Comparison of ENCODE assay signal across 16 cellular contexts in genomic region chrX:121322159-121322558, GRCh38.
A peak's percentile ranks its signal among the peaks of the same experiment; 100 is the strongest.
DNase-seq lines count a peak whose midpoint lies in the region; ATAC-seq, FAIRE-seq and TF ChIP-seq lines count a peak whose summit lies in the region.
"Had no signal": no experiment of that assay in that cellular context is flagged by ENCODE, and none has a peak within 500 bp of the region (broad histone marks: within the 10 kb centered on the region; RNA-seq: fewer than 3 reads in every experiment).

No MANE protein-coding gene starts in this region.

- no peak overlapping the region for H3K4me2 ChIP-seq in Karpas-422 (ENCODE audit: low read depth, low read length, poor library complexity, severe bottlenecking)
- no peak overlapping the region for H3K4me2 ChIP-seq in K562 (ENCODE audit: insufficient read depth, low read length)

- H3K27ac ChIP-seq in Karpas-422 (ENCODE audit: low read length) (no peak overlapping the region), K562 (ENCODE audit: extremely low read depth, low read depth, low read length) (no peak overlapping the region), esophagus squamous epithelium (no peak overlapping the region)

- no peak overlapping the region for H2AFZ ChIP-seq in Karpas-422 (ENCODE audit: low read length)
- H2AFZ ChIP-seq in K562 (ENCODE audit: low read depth, low read length): no peak overlapping the region

- no peaks in the 10 kb centered on the region for H3K79me2 ChIP-seq in Karpas-422 (ENCODE audit: low read length)
- H3K79me2 ChIP-seq in K562 (ENCODE audit: control insufficient read depth, insufficient read depth, low read length): no peaks in the 10 kb centered on the region

- no peaks in the 10 kb centered on the region for H3K9me2 ChIP-seq in Karpas-422 (replicated peaks; ENCODE audit: insufficient read depth, low read length)

- no TSS peak for BruUV-seq in K562 (replicated peaks; lab: Mats Ljungman, UMichigan)

- H3K4me3 Mint-ChIP-seq in osteocyte (ENCODE audit: unreplicated experiment): no peak overlapping the region
- H3K4me3 Mint-ChIP-seq: activated T-cell treated with anti-CD3 and anti-CD28 coated beads, Interleukin-2, amount 50 U/mL, for 24 hours; CD8-positive, alpha-beta memory T cell; dendritic cell treated with granulocyte-macrophage colony-stimulating factor and Interleukin-4, amounts not matched to agents 40 ng/mL and 50 ng/mL, for 4 days; stimulated activated naive CD8-positive, alpha-beta T cell treated with anti-CD3 and anti-CD28 coated beads, Interleukin-15, amount 100 ng/mL, for 72 hours; T-helper 2 cell treated with Interferon-gamma antibody and Interleukin-4, amounts not matched to agents 5 μg/mL and 100 μg/mL, for 36 hours had no signal

- no peak overlapping the region for H3K27ac Mint-ChIP-seq in osteocyte (ENCODE audit: unreplicated experiment)
- H3K27ac Mint-ChIP-seq: activated T-cell treated with anti-CD3 and anti-CD28 coated beads, Interleukin-2, amount 50 U/mL, for 24 hours; CD8-positive, alpha-beta memory T cell; dendritic cell treated with granulocyte-macrophage colony-stimulating factor and Interleukin-4, amounts not matched to agents 40 ng/mL and 50 ng/mL, for 4 days; stimulated activated naive CD8-positive, alpha-beta T cell treated with anti-CD3 and anti-CD28 coated beads, Interleukin-15, amount 100 ng/mL, for 72 hours; T-helper 2 cell treated with Interferon-gamma antibody and Interleukin-4, amounts not matched to agents 5 μg/mL and 100 μg/mL, for 36 hours had no signal

- POLR2A ChIA-PET in K562 (lab: Yijun Ruan, JAX): no interaction called here

- peak; percentile 15 for FAIRE-seq in K562 (lab: Jason Lieb, UNC)

- TF ChIP-seq CTCF in K562 (IDR thresholded peaks at IDR 0.05 in 2 of 3, conservative IDR thresholded peaks at IDR 0.05 in 1 of 3; ENCODE audit: insufficient read depth in 2 of 3, low read depth in 1 of 3, low read length in 3 of 3): peak; percentile 10 to 43 (median 31); a peak in 4 of 6 replicates
- TF ChIP-seq CTCF in osteocyte (IDR thresholded peaks at IDR 0.05): peak; percentile 37
- TF ChIP-seq CTCF in lower leg skin (IDR thresholded peaks at IDR 0.05): no peak
- TF ChIP-seq CTCF in esophagus squamous epithelium (IDR thresholded peaks at IDR 0.05): peak in 1 of 6 experiments; percentile 29

- peak; percentile 2 for DNase-seq in NCI-H1694 treated with DMSO at 0.1 percent for 48 hours (lab: John Stamatoyannopoulos, UW)
- no peak for DNase-seq in NCI-H1694 (lab: John Stamatoyannopoulos, UW)
- peak; percentile 50 for DNase-seq in Karpas-422
- DNase-seq in K562 (ENCODE audit: extremely low read depth in 1 of 4, low spot score in 3 of 4): peak; percentile 4 to 15 (median 10)
- DNase-seq in osteocyte (ENCODE audit: extremely low spot score, unreplicated experiment): no peak
- DNase-seq in lower leg skin (ENCODE audit: low spot score in 2 of 2): no peak
- DNase-seq in esophagus squamous epithelium (lab: John Stamatoyannopoulos, UW): no peak
- no peak for DNase-seq in stimulated activated CD4-positive, alpha-beta T cell treated with anti-CD3 and anti-CD28 coated beads, Interleukin-4, amount 100 ng/mL, for 4 hours
- DNase-seq: activated CD4-positive, alpha-beta T cell treated with anti-CD3 and anti-CD28 coated beads for 4 hours; activated T-cell treated with anti-CD3 and anti-CD28 coated beads, Interleukin-2, amount 50 U/mL, for 24 hours; CD8-positive, alpha-beta memory T cell; MV-4-11; NCI-H2227 treated with DMSO at 0.1 percent for 48 hours; stimulated activated naive CD8-positive, alpha-beta T cell treated with anti-CD3 and anti-CD28 coated beads, Interleukin-15, amount 100 ng/mL, for 72 hours had no signal

- WGBS in K562 (ENCODE audit: insufficient coverage, low coverage, missing lambda C conversion rate): 45% methylated on average over 1 of the region's 1 CpG
- WGBS in lower leg skin, 2 donors: 61 to 70% methylated on average over 1 of the region's 1 CpG
- WGBS in esophagus squamous epithelium, 2 donors: 36 to 100% methylated on average over 1 of the region's 1 CpG

- H3K4me3 ChIP-seq in Karpas-422 (ENCODE audit: low read length): no peak overlapping the region
- H3K4me3 ChIP-seq in K562: no peak overlapping the region
- no peak overlapping the region for H3K4me3 ChIP-seq in lower leg skin (ENCODE audit: low read depth, poor library complexity, severe bottlenecking)
- no peak overlapping the region for H3K4me3 ChIP-seq in esophagus squamous epithelium

- TF ChIP-seq RAD21 in K562 (CRISPR knock-in tag; conservative IDR thresholded peaks at IDR 0.05 in 1 of 2, IDR thresholded peaks at IDR 0.05 in 1 of 2): no peak; a peak in 1 of 4 replicates

- H4K20me1 ChIP-seq in Karpas-422 (ENCODE audit: insufficient read depth, low read depth, low read length): no peaks in the 10 kb centered on the region
- no peaks in the 10 kb centered on the region for H4K20me1 ChIP-seq in K562 (replicated peaks; ENCODE audit: control insufficient read depth, insufficient read depth, low read length)

- H3K27me3 Mint-ChIP-seq in osteocyte (ENCODE audit: unreplicated experiment): no peaks in the 10 kb centered on the region
- H3K27me3 Mint-ChIP-seq: dendritic cell treated with granulocyte-macrophage colony-stimulating factor and Interleukin-4, amounts not matched to agents 40 ng/mL and 50 ng/mL, for 4 days; stimulated activated naive CD8-positive, alpha-beta T cell treated with anti-CD3 and anti-CD28 coated beads, Interleukin-15, amount 100 ng/mL, for 72 hours had no signal

- in situ Hi-C loops in K562 (cut with MboI): no loop called here

- no peak overlapping the region for H3K9ac ChIP-seq in Karpas-422 (ENCODE audit: low read length)
- no peak overlapping the region for H3K9ac ChIP-seq in K562 (ENCODE audit: insufficient read depth in 1 of 2, low read depth in 2 of 2, low read length in 2 of 2)

- CTCF ChIA-PET in K562 (lab: Yijun Ruan, JAX; ENCODE audit: low intra/inter-chr PET ratio): no interaction called here

- no peak for TF ChIP-seq EP300 in K562 (IDR thresholded peaks at IDR 0.05; ENCODE audit: low read length)

- no peaks in the 10 kb centered on the region for H3K9me1 ChIP-seq in K562 (ENCODE audit: control insufficient read depth, insufficient read depth, low read length)

- no peaks in the 10 kb centered on the region for H3K9me3 ChIP-seq in Karpas-422 (ENCODE audit: low read length)
- no peaks in the 10 kb centered on the region for H3K9me3 ChIP-seq in K562 (replicated peaks; ENCODE audit: control insufficient read depth, insufficient read depth, low read depth, low read length)
- H3K9me3 ChIP-seq in esophagus squamous epithelium: no peaks in the 10 kb centered on the region

- H3K4me1 Mint-ChIP-seq in osteocyte (ENCODE audit: unreplicated experiment): no peaks in the 10 kb centered on the region
- H3K4me1 Mint-ChIP-seq: CD8-positive, alpha-beta memory T cell; stimulated activated naive CD8-positive, alpha-beta T cell treated with anti-CD3 and anti-CD28 coated beads, Interleukin-15, amount 100 ng/mL, for 72 hours had no signal

- no peaks in the 10 kb centered on the region for H3K36me3 Mint-ChIP-seq in osteocyte (ENCODE audit: unreplicated experiment)
- H3K36me3 Mint-ChIP-seq: CD8-positive, alpha-beta memory T cell had no signal

- no peak; the same call in 2 of the 3 replicates for ATAC-seq in K562
- ATAC-seq: stimulated activated naive CD8-positive, alpha-beta T cell treated with anti-CD3 and anti-CD28 coated beads, Interleukin-15, amount 100 ng/mL, for 72 hours had no signal

- H3K27me3 ChIP-seq in Karpas-422 (ENCODE audit: low read length) (no peaks in the 10 kb centered on the region), K562 (ENCODE audit: control insufficient read depth in 2 of 2, insufficient read depth in 2 of 2, low read length in 2 of 2) (no peaks in the 10 kb centered on the region), esophagus squamous epithelium (no peaks in the 10 kb centered on the region)

- no peaks in the 10 kb centered on the region for H3K4me1 ChIP-seq in Karpas-422 (ENCODE audit: low read length)
- no peaks in the 10 kb centered on the region for H3K4me1 ChIP-seq in K562 (replicated peaks in 1 of 2; ENCODE audit: control insufficient read depth in 2 of 2, insufficient read depth in 2 of 2, low read length in 2 of 2)
- H3K4me1 ChIP-seq in esophagus squamous epithelium: no peaks in the 10 kb centered on the region

- no peak for TF ChIP-seq POLR2A in K562 (conservative IDR thresholded peaks at IDR 0.05)
- TF ChIP-seq POLR2A in lower leg skin (IDR thresholded peaks at IDR 0.05): no peak
- TF ChIP-seq POLR2A in esophagus squamous epithelium (IDR thresholded peaks at IDR 0.05): no peak

- H3K36me3 ChIP-seq in Karpas-422 (ENCODE audit: insufficient read depth, low read length) (no peaks in the 10 kb centered on the region), K562 (ENCODE audit: control insufficient read depth, insufficient read depth, low read length) (no peaks in the 10 kb centered on the region), esophagus squamous epithelium (no peaks in the 10 kb centered on the region)

- intact Hi-C loops in K562 (cut with micrococcal nuclease): no loop called here
- intact Hi-C loops in lower leg skin (cut with DNase I; ENCODE audit: low total_unique reads): no loop called here
- intact Hi-C loops in esophagus squamous epithelium (cut with DNase I): no loop called here

- peaks cover 9% of the 10 kb centered on the region for H3K9me3 Mint-ChIP-seq in osteocyte (ENCODE audit: unreplicated experiment)
- H3K9me3 Mint-ChIP-seq: activated T-cell treated with anti-CD3 and anti-CD28 coated beads, Interleukin-2, amount 50 U/mL, for 24 hours; CD8-positive, alpha-beta memory T cell; dendritic cell treated with granulocyte-macrophage colony-stimulating factor and Interleukin-4, amounts not matched to agents 40 ng/mL and 50 ng/mL, for 4 days; stimulated activated naive CD8-positive, alpha-beta T cell treated with anti-CD3 and anti-CD28 coated beads, Interleukin-15, amount 100 ng/mL, for 72 hours; T-helper 2 cell treated with Interferon-gamma antibody and Interleukin-4, amounts not matched to agents 5 μg/mL and 100 μg/mL, for 36 hours had no signal

TF ChIP-seq in K562, 482 proteins besides CTCF, POLR2A, EP300 and RAD21 (continues in another document):
- TF ChIP-seq, protein P1, sequence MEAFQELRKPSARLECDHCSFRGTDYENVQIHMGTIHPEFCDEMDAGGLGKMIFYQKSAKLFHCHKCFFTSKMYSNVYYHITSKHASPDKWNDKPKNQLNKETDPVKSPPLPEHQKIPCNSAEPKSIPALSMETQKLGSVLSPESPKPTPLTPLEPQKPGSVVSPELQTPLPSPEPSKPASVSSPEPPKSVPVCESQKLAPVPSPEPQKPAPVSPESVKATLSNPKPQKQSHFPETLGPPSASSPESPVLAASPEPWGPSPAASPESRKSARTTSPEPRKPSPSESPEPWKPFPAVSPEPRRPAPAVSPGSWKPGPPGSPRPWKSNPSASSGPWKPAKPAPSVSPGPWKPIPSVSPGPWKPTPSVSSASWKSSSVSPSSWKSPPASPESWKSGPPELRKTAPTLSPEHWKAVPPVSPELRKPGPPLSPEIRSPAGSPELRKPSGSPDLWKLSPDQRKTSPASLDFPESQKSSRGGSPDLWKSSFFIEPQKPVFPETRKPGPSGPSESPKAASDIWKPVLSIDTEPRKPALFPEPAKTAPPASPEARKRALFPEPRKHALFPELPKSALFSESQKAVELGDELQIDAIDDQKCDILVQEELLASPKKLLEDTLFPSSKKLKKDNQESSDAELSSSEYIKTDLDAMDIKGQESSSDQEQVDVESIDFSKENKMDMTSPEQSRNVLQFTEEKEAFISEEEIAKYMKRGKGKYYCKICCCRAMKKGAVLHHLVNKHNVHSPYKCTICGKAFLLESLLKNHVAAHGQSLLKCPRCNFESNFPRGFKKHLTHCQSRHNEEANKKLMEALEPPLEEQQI (IDR thresholded peaks at IDR 0.05): no peak

Comparison
In these comparisons a context has a peak if more than half of its experiments do, and no peak if none do; other contexts are left out.
1. DNase-seq: peak in NCI-H1694 treated with DMSO at 0.1 percent for 48 hours (single experiment), Karpas-422 (single experiment) and K562 (4 of 4); none in NCI-H1694 (single experiment), osteocyte (single experiment), lower leg skin (0 of 2), esophagus squamous epithelium (single experiment) and stimulated activated CD4-positive, alpha-beta T cell treated with anti-CD3 and anti-CD28 coated beads, Interleukin-4, amount 100 ng/mL, for 4 hours (0 of 2).
2. CTCF ChIP-seq: peak in K562 (3 of 3) and osteocyte (single experiment); none in lower leg skin (0 of 3).